In the genomic region with DNA sequence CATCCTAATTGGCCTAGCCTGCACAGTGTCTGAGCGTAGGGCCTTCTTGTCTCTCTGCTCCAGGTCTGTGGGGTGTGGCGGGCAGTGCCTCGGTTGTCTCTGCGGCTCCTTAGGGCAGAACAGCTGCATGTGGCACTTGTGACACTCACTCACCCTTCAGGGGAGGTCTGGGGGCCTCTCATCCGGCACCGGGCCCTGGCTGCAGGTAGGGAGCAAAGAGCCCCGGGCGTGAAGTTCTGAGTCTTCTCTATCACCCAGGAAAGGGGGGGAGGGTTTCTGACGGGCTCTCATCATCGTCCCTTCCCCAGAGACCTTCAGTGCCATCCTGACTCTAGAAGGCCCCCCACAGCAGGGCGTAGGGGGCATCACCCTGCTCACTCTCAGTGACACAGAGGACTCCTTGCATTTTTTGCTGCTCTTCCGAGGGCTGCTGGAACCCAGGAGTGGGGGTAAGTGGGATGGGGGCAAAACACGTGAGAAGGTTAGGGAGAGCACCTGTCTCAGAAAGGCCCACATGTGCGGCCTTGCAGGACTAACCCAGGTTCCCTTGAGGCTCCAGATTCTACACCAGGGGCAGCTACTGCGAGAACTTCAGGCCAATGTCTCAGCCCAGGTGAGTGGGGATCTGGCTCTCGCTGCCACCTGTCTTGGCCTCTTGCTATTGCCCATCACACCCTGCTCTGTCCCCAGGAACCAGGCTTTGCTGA, we compare ENCODE assay signal across 29 cellular contexts. TPM values are rescaled to one million over a fixed set of nuclear protein-coding genes. Genes with fewer than 3 reads are reported as not detected.
DNase-seq lines count a peak whose midpoint lies in the region; ATAC-seq, FAIRE-seq and TF ChIP-seq lines count a peak whose summit lies in the region.
"Had no signal": no experiment of that assay in that cellular context is flagged by ENCODE, and none has a peak within 500 bp of the region (broad histone marks: within the 10 kb centered on the region; RNA-seq: fewer than 3 reads in every experiment).

No MANE protein-coding gene starts in this region.

- TF ChIP-seq RAD21 in H1 (IDR thresholded peaks at IDR 0.05 in 1 of 2, conservative IDR thresholded peaks at IDR 0.05 in 1 of 2; ENCODE audit: low read depth in 2 of 2, low read length in 2 of 2) = no peak

- H3K36me3 ChIP-seq in HEK293 (ENCODE audit: control insufficient read depth in 2 of 2, insufficient read depth in 1 of 2, low read length in 2 of 2) (peaks cover 0 to 14% of the 10 kb centered on the region in 2 experiments; a peak in 1 of 3 replicates), H1 (ENCODE audit: control insufficient read depth in 2 of 4, insufficient read depth in 4 of 4, low read length in 3 of 4) (no peaks in the 10 kb centered on the region), neuronal stem cell (replicated peaks in 1 of 2; ENCODE audit: control insufficient read depth in 2 of 2, insufficient read depth in 2 of 2, low read length in 2 of 2) (no peaks in the 10 kb centered on the region), Caco-2 (ENCODE audit: control insufficient read depth, insufficient read depth, low read length) (peaks cover 1% of the 10 kb centered on the region; the same call in 1 of the 2 replicates)
- H3K36me3 ChIP-seq: BLaER1, SJCRH30 had no signal

- H3K18ac ChIP-seq in H1 (ENCODE audit: extremely low read depth, low read length) (peak overlapping the region; percentile 19; the same call in 1 of the 2 replicates), neuronal stem cell (ENCODE audit: low read length) (no peak overlapping the region)

- 90% methylated on average over 16 of the region's 16 CpGs; no CpG with 5 or more reads in 1 of the 2 experiments for WGBS in H1 (ENCODE audit: extremely low coverage in 1 of 2, insufficient coverage in 1 of 2, insufficient read length in 1 of 2, insufficient replicate concordance in 2 of 2, low coverage in 1 of 2, low lambda C conversion rate in 2 of 2, missing lambda C conversion rate in 1 of 2), 2 experiments
- no CpG with 5 or more reads among the region's 16 CpGs for WGBS in neuronal stem cell (ENCODE audit: extremely low coverage in 2 of 2, insufficient read length in 2 of 2, insufficient replicate concordance in 1 of 2), 2 donors

- no peak overlapping the region for H3K23ac ChIP-seq in H1 (ENCODE audit: insufficient read length)
- H3K23ac ChIP-seq in neuronal stem cell (ENCODE audit: low read depth, low read length, poor library complexity) = no peak overlapping the region

- H3K4me3 Mint-ChIP-seq in CD4-positive, alpha-beta T cell = peak overlapping the region; percentile 25
- H3K4me3 Mint-ChIP-seq in osteocyte (ENCODE audit: unreplicated experiment) (no peak overlapping the region), Caco-2 (ENCODE audit: unreplicated experiment) (no peak overlapping the region)

- H2BK20ac ChIP-seq in H1 (ENCODE audit: low read length) = no peak overlapping the region

- no TSS peak for BruUV-seq in Caco-2 (replicated peaks; lab: Mats Ljungman, UMichigan)

- H3K4me3 ChIP-seq in HEK293 (ENCODE audit: low read depth, low read length) (no peak overlapping the region), H1 (ENCODE audit: extremely low read depth in 1 of 4, insufficient read depth in 2 of 4, low read depth in 3 of 4, low read length in 4 of 4) (no peak overlapping the region), neuronal stem cell (ENCODE audit: low read length in 2 of 2) (no peak overlapping the region), Caco-2 (ENCODE audit: low read depth, low read length) (no peak overlapping the region)
- H3K4me3 ChIP-seq: GM12878, PC-9, SJCRH30 had no signal

- H3K9me3 Mint-ChIP-seq in CD4-positive, alpha-beta T cell = no peaks in the 10 kb centered on the region
- H3K9me3 Mint-ChIP-seq in osteocyte (ENCODE audit: unreplicated experiment) = no peaks in the 10 kb centered on the region
- no peaks in the 10 kb centered on the region for H3K9me3 Mint-ChIP-seq in Caco-2 (ENCODE audit: unreplicated experiment)

- peaks cover 74% of the 10 kb centered on the region for H3K27me3 Mint-ChIP-seq in CD4-positive, alpha-beta T cell
- H3K27me3 Mint-ChIP-seq in osteocyte (ENCODE audit: unreplicated experiment) = peaks cover 39% of the 10 kb centered on the region
- no peaks in the 10 kb centered on the region for H3K27me3 Mint-ChIP-seq in Caco-2 (ENCODE audit: insufficient read depth, unreplicated experiment)

- no peak for FAIRE-seq in H1 (lab: Jason Lieb, UNC)
- FAIRE-seq: A204.1, GM12878 had no signal

- no peak overlapping the region for H4K8ac ChIP-seq in H1 (ENCODE audit: extremely low read depth, insufficient read depth, low read length)
- H4K8ac ChIP-seq in neuronal stem cell (ENCODE audit: low read depth, low read length) = no peak overlapping the region

- no peak for ATAC-seq in CD4-positive, alpha-beta T cell (ENCODE audit: poor library complexity)
- no peak for ATAC-seq in HG02852 (IDR thresholded peaks at IDR 0.05; ENCODE audit: unreplicated experiment)
- ATAC-seq: SK-N-SH treated with all-trans-retinoic acid at 6 μM for 48 hours had no signal

- TF ChIP-seq CTCF in CD4-positive, alpha-beta T cell (IDR thresholded peaks at IDR 0.05) = no peak
- TF ChIP-seq CTCF in HEK293 (tag by site-specific recombination; IDR thresholded peaks at IDR 0.05) (no peak), H1 (IDR thresholded peaks at IDR 0.05; ENCODE audit: control extremely low read depth in 1 of 3, insufficient read depth in 1 of 3, low read depth in 1 of 3, low read length in 3 of 3) (no peak), osteocyte (IDR thresholded peaks at IDR 0.05) (no peak), Caco-2 (IDR thresholded peaks at IDR 0.05; ENCODE audit: insufficient read depth in 1 of 2, low read depth in 1 of 2, low read length in 1 of 2, severe bottlenecking in 1 of 2, unreplicated experiment in 1 of 2) (no peak)

- no peaks in the 10 kb centered on the region for H3K36me3 Mint-ChIP-seq in CD4-positive, alpha-beta T cell (ENCODE audit: low read depth)
- H3K36me3 Mint-ChIP-seq in osteocyte (ENCODE audit: unreplicated experiment) (no peaks in the 10 kb centered on the region), Caco-2 (ENCODE audit: insufficient read depth, unreplicated experiment) (no peaks in the 10 kb centered on the region)
- H3K36me3 Mint-ChIP-seq: CD4-positive, alpha-beta memory T cell had no signal

- TF ChIP-seq EP300 in H1 (IDR thresholded peaks at IDR 0.05; ENCODE audit: borderline replicate concordance in 1 of 2, low read depth in 2 of 2, low read length in 2 of 2) = no peak

- no peak overlapping the region for H2BK5ac ChIP-seq in H1 (ENCODE audit: low read depth, low read length)
- no peak overlapping the region for H2BK5ac ChIP-seq in neuronal stem cell (ENCODE audit: low read length)

- POLR2A ChIA-PET in CD4-positive, alpha-beta T cell (lab: Charles Lee) = no interaction called here
- POLR2A ChIA-PET in HEK293 (lab: Yijun Ruan, JAX) = no interaction called here
- POLR2A ChIA-PET in H1 (lab: Charles Lee; ENCODE audit: partially characterized antibody) = interaction anchor here (1.7 kb wide), 1 partner anchor 45 kb away, joined by 4 read pairs; a partner anchor contains a TSS
- POLR2A ChIA-PET in Caco-2 (lab: Charles Lee) = no interaction called here

- H4K91ac ChIP-seq in H1 (replicated peaks; ENCODE audit: insufficient read length, low read length) = no peak overlapping the region
- H4K91ac ChIP-seq in neuronal stem cell (ENCODE audit: low read depth, low read length, poor library complexity) = no peak overlapping the region

- H3K9me3 ChIP-seq in CD4-positive, alpha-beta T cell (ENCODE audit: control insufficient read depth, low read length) = no peaks in the 10 kb centered on the region
- no peaks in the 10 kb centered on the region for H3K9me3 ChIP-seq in HEK293 (ENCODE audit: control insufficient read depth, insufficient read depth, low read depth, low read length)
- H3K9me3 ChIP-seq in H1 (ENCODE audit: insufficient read depth in 2 of 2, low read depth in 1 of 2, low read length in 1 of 2) = no peaks in the 10 kb centered on the region
- no peaks in the 10 kb centered on the region for H3K9me3 ChIP-seq in neuronal stem cell (replicated peaks in 1 of 2; ENCODE audit: control insufficient read depth in 2 of 2, insufficient read depth in 1 of 2, low read depth in 1 of 2, low read length in 2 of 2)
- no peaks in the 10 kb centered on the region for H3K9me3 ChIP-seq in Caco-2
- H3K9me3 ChIP-seq: BLaER1, SJCRH30 had no signal

- H3K27me3 ChIP-seq in CD4-positive, alpha-beta T cell (ENCODE audit: control insufficient read depth, insufficient read depth, low read length) = peaks cover 57% of the 10 kb centered on the region
- H3K27me3 ChIP-seq in H1 (replicated peaks in 1 of 4; ENCODE audit: control insufficient read depth in 3 of 4, extremely low read depth in 1 of 4, insufficient read depth in 3 of 4, low read length in 3 of 4) (peaks cover 31 to 55% (median 49%) of the 10 kb centered on the region in 4 experiments), neuronal stem cell (ENCODE audit: control insufficient read depth in 3 of 3, insufficient read depth in 3 of 3, low read depth in 1 of 3, low read length in 3 of 3) (peaks cover 8 to 22% (median 18%) of the 10 kb centered on the region in 3 experiments), Caco-2 (replicated peaks; ENCODE audit: control insufficient read depth, insufficient read depth, low read length) (no peaks in the 10 kb centered on the region; the same call in 1 of the 2 replicates)
- H3K27me3 ChIP-seq: SJCRH30 had no signal

- H2BK120ac ChIP-seq in H1 (replicated peaks; ENCODE audit: low read depth, low read length) = no peak overlapping the region
- H2BK120ac ChIP-seq in neuronal stem cell (ENCODE audit: low read depth, low read length) = no peak overlapping the region

- H3K56ac ChIP-seq in H1 (replicated peaks; ENCODE audit: insufficient read length, low read depth, low read length) = no peak overlapping the region

- peaks cover 2 to 9% of the 10 kb centered on the region in 2 experiments for H4K20me1 ChIP-seq in H1 (replicated peaks in 1 of 2; ENCODE audit: control insufficient read depth in 1 of 2, insufficient read depth in 2 of 2, low read length in 2 of 2)

- no peak overlapping the region for H3K4ac ChIP-seq in H1 (replicated peaks; ENCODE audit: insufficient read length, low read depth, low read length)
- no peak overlapping the region for H3K4ac ChIP-seq in neuronal stem cell (ENCODE audit: low read length)

- H2BK15ac ChIP-seq in H1 (ENCODE audit: low read length) = 0 out of 2 replicates have a peak overlapping the region, but pooled peaks have one; percentile 46
- H2BK15ac ChIP-seq in neuronal stem cell (ENCODE audit: low read length) = no peak overlapping the region

- H3K79me1 ChIP-seq in H1 (ENCODE audit: low read depth, low read length) = no peaks in the 10 kb centered on the region
- H3K79me1 ChIP-seq in neuronal stem cell (ENCODE audit: low read depth, low read length) = no peaks in the 10 kb centered on the region

- no peaks in the 10 kb centered on the region for H3K4me1 ChIP-seq in HEK293 (ENCODE audit: control insufficient read depth, insufficient read depth, low read length)
- H3K4me1 ChIP-seq in H1 (replicated peaks in 1 of 4; ENCODE audit: control insufficient read depth in 3 of 4, insufficient read depth in 4 of 4, low read length in 3 of 4) = peaks cover 0 to 31% (median 22%) of the 10 kb centered on the region in 4 experiments; a peak in 6 of 7 replicates
- H3K4me1 ChIP-seq in neuronal stem cell (ENCODE audit: control insufficient read depth in 2 of 2, insufficient read depth in 1 of 2, low read depth in 1 of 2, low read length in 2 of 2) = peaks cover 24 to 29% of the 10 kb centered on the region in 2 donors
- peaks cover 21% of the 10 kb centered on the region for H3K4me1 ChIP-seq in Caco-2

- peaks cover 15% of the 10 kb centered on the region; the same call in 1 of the 2 replicates for H3K23me2 ChIP-seq in H1 (ENCODE audit: low read depth, low read length)

- no peak overlapping the region for H4K5ac ChIP-seq in H1 (ENCODE audit: insufficient read length, low read depth, low read length)

- no peak for TF ChIP-seq POLR2A in H1 (IDR thresholded peaks at IDR 0.05; ENCODE audit: control extremely low read depth in 1 of 2, low read depth in 2 of 2, low read length in 2 of 2)

- H3K79me2 ChIP-seq in H1 (ENCODE audit: control insufficient read depth in 1 of 2, insufficient read depth in 2 of 2, low read length in 2 of 2) = no peaks in the 10 kb centered on the region

- H3K4me2 ChIP-seq in H1 (ENCODE audit: insufficient read depth in 1 of 2, low read depth in 2 of 2, low read length in 2 of 2) (no peak overlapping the region; a peak in 1 of 4 replicates), neuronal stem cell (ENCODE audit: insufficient read depth, low read length, poor library complexity, severe bottlenecking) (no peak overlapping the region)
- H3K4me2 ChIP-seq: BLaER1, PC-9 had no signal

- no peak overlapping the region for H3K9ac ChIP-seq in H1 (replicated peaks in 1 of 4; ENCODE audit: extremely low read depth in 1 of 4, low read depth in 3 of 4, low read length in 3 of 4)
- peak overlapping the region; percentile 50 for H3K9ac ChIP-seq in neuronal stem cell (ENCODE audit: low read depth, low read length, poor library complexity)
- H3K9ac ChIP-seq: BLaER1 had no signal

- peaks cover 5% of the 10 kb centered on the region for H3K4me1 Mint-ChIP-seq in CD4-positive, alpha-beta T cell (ENCODE audit: low read depth)
- H3K4me1 Mint-ChIP-seq in osteocyte (ENCODE audit: unreplicated experiment) (peaks cover 12% of the 10 kb centered on the region), Caco-2 (ENCODE audit: low read depth, unreplicated experiment) (peaks cover 11% of the 10 kb centered on the region)

- no peak overlapping the region for H3K27ac ChIP-seq in CD4-positive, alpha-beta T cell (ENCODE audit: low read depth, low read length)
- H3K27ac ChIP-seq in HEK293 (ENCODE audit: extremely low read depth, low read depth, low read length) (no peak overlapping the region), H1 (ENCODE audit: low read depth, low read length) (no peak overlapping the region), neuronal stem cell (replicated peaks; ENCODE audit: low read length) (no peak overlapping the region)
- H3K27ac ChIP-seq: BLaER1, PC-9, SJCRH30 had no signal

- no peak overlapping the region for H3K27ac Mint-ChIP-seq in CD4-positive, alpha-beta T cell
- H3K27ac Mint-ChIP-seq in osteocyte (ENCODE audit: unreplicated experiment) = no peak overlapping the region
- H3K27ac Mint-ChIP-seq in Caco-2 (ENCODE audit: unreplicated experiment) = no peak overlapping the region
- H3K27ac Mint-ChIP-seq: CD4-positive, alpha-beta memory T cell had no signal

- H2AFZ ChIP-seq in H1 (ENCODE audit: low read length) (no peak overlapping the region), neuronal stem cell (ENCODE audit: low read length) (no peak overlapping the region)
- H2AFZ ChIP-seq: PC-9 had no signal

- CTCF ChIA-PET in CD4-positive, alpha-beta T cell (lab: Charles Lee) = no interaction called here
- CTCF ChIA-PET in HEK293 (lab: Yijun Ruan, JAX) (interaction anchor here (0.6 kb wide), 2 partner anchors 127 to 238 kb away, joined by 3 to 6 read pairs; no protein-coding TSS in a partner anchor), H1 (lab: Charles Lee; ENCODE audit: partially characterized antibody) (interaction anchor here (1.0 to 8.3 kb wide), 7 partner anchors 9 to 175 kb away, joined by 3 to 78 read pairs (median 5); no protein-coding TSS in a partner anchor), Caco-2 (lab: Charles Lee) (no interaction called here)

- H2BK12ac ChIP-seq in H1 (ENCODE audit: low read depth, low read length) (no peak overlapping the region), neuronal stem cell (ENCODE audit: low read length) (no peak overlapping the region)

- no peak overlapping the region for H3K14ac ChIP-seq in H1 (ENCODE audit: insufficient read length)
- peak overlapping the region; percentile 47 for H3K14ac ChIP-seq in neuronal stem cell (ENCODE audit: low read length)

- 0 out of 2 replicates have a peak overlapping the region, but pooled peaks have one; percentile 48 for H2AK5ac ChIP-seq in H1 (ENCODE audit: low read depth, low read length)
- peak overlapping the region; percentile 91 for H2AK5ac ChIP-seq in neuronal stem cell (ENCODE audit: low read depth, low read length)

- DNase-seq in CD4-positive, alpha-beta T cell = no peak
- no peak for DNase-seq in H1 (ENCODE audit: low read depth in 1 of 2, low spot score in 2 of 2)
- no peak for DNase-seq in neuronal stem cell (ENCODE audit: low spot score)
- no peak for DNase-seq in osteocyte (ENCODE audit: extremely low spot score, unreplicated experiment)
- DNase-seq in Caco-2 = no peak
- no peak for DNase-seq in C1 segment of cervical spinal cord (lab: John Stamatoyannopoulos, UW)
- DNase-seq: CD4-positive, alpha-beta memory T cell; COR-L47; DMS 273 treated with DMSO at 0.1 percent for 48 hours; DMS79; EL; GDM1; NCI-H1105; NCI-H146; NCI-H1930; NCI-H2107; NCI-H524; NCI-H82; PC-9; SJCRH30 had no signal

- intact Hi-C loops in CD4-positive, alpha-beta T cell (cut with DNase I, micrococcal nuclease) = no loop called here
- intact Hi-C loops in Caco-2 (cut with micrococcal nuclease; ENCODE audit: unreplicated experiment) = no loop called here

RNA-seq across cellular contexts. Expression of a gene that starts 2.6 kb away (rescaled TPM):
- total RNA-seq in CD4-positive, alpha-beta T cell = under 1 TPM in 1 of 2 experiments, not detected in 1; 0.22 TPM
- 0.63 and 0.86 TPM in 2 replicates for total RNA-seq in H1 (2021; fragmentation: NEBNext Ultra II Directional; extraction: Animal tissue kit (Norgen Biotek cat#: 25700))
- polyA plus RNA-seq in H1 (2011; rRNA removed) = 0.62 and 1.7 TPM in 2 replicates
- 1.4 TPM for polyA plus RNA-seq in H1 (2011; cell fraction: cytosol; rRNA removed)
- polyA plus RNA-seq in H1 (2011; cell fraction: nucleus; rRNA removed) = 10.3 TPM
- polyA plus RNA-seq in H1 (2012, experiment 1 of 2) = 0.52 to 1.4 TPM (median 0.80 TPM) in 4 replicates
- 0.98 TPM for polyA plus RNA-seq in H1 (2012, experiment 2 of 2)
- polyA plus RNA-seq in H1 (2013, experiment 1 of 2) = 0.28 TPM
- polyA plus RNA-seq in H1 (2013, experiment 2 of 2) = 0.35 TPM
- polyA minus RNA-seq in H1 (2011; rRNA and poly(A)+ RNA removed) = 0.15 and 0.22 TPM in 2 replicates
- 0.37 TPM for polyA minus RNA-seq in H1 (2011; cell fraction: cytosol; rRNA and poly(A)+ RNA removed)
- polyA minus RNA-seq in H1 (2011; cell fraction: nucleus; rRNA and poly(A)+ RNA removed) = 2.3 TPM
- 7.2 TPM for polyA plus RNA-seq in neuronal stem cell (2013, experiment 1 of 2)
- 7.1 TPM for polyA plus RNA-seq in neuronal stem cell (2013, experiment 2 of 2)
- 2.7 and 4.4 TPM in 2 replicates for total RNA-seq in osteocyte
- total RNA-seq in Caco-2 (2022) = 5.5 and 6.4 TPM in 2 replicates
- total RNA-seq: CD4-positive, alpha-beta memory T cell; GM12878; PC-9; RPMI7951 had no signal
- polyA plus RNA-seq: CD4-positive, alpha-beta memory T cell; GM12878 had no signal

RNA-seq across cellular contexts. Expression of a gene that starts 4.5 kb away (rescaled TPM):
- total RNA-seq in CD4-positive, alpha-beta T cell = not detected
- total RNA-seq in H1 (2021; fragmentation: NEBNext Ultra II Directional; extraction: Animal tissue kit (Norgen Biotek cat#: 25700)) = 0.40 and 1.2 TPM in 2 replicates
- 0.82 and 1.4 TPM in 2 replicates for polyA plus RNA-seq in H1 (2011; rRNA removed)
- polyA plus RNA-seq in H1 (2011; cell fraction: cytosol; rRNA removed) = 0.56 TPM
- 0.94 TPM for polyA plus RNA-seq in H1 (2011; cell fraction: nucleus; rRNA removed)
- 0.68 to 1.2 TPM (median 0.87 TPM) in 4 replicates for polyA plus RNA-seq in H1 (2012, experiment 1 of 2)
- polyA plus RNA-seq in H1 (2012, experiment 2 of 2) = 0.66 TPM
- polyA plus RNA-seq in H1 (2013, experiment 1 of 2) = 0.43 TPM
- 0.53 TPM for polyA plus RNA-seq in H1 (2013, experiment 2 of 2)
- polyA minus RNA-seq in H1 (2011; rRNA and poly(A)+ RNA removed) = 0.37 and 1.0 TPM in 2 replicates
- 1.2 TPM for polyA minus RNA-seq in H1 (2011; cell fraction: cytosol; rRNA and poly(A)+ RNA removed)
- 0.50 TPM for polyA minus RNA-seq in H1 (2011; cell fraction: nucleus; rRNA and poly(A)+ RNA removed)
- polyA plus RNA-seq in neuronal stem cell (2013, experiment 1 of 2) = 1.4 TPM
- 1.7 TPM for polyA plus RNA-seq in neuronal stem cell (2013, experiment 2 of 2)
- total RNA-seq in osteocyte = not detected in 2 replicates
- total RNA-seq in Caco-2 (2022) = 1.4 and 1.6 TPM in 2 replicates
- total RNA-seq: CD4-positive, alpha-beta memory T cell; GM12878; M059J; PC-9; RPMI7951 had no signal
- polyA plus RNA-seq: AG04450; CD4-positive, alpha-beta memory T cell; GM12878 had no signal

RNA-seq across cellular contexts. Expression of a gene that starts 21.0 kb away (rescaled TPM):
- total RNA-seq in CD4-positive, alpha-beta T cell = 10 to 100 TPM; 19.1 to 21.1 TPM
- total RNA-seq in H1 (2021; fragmentation: NEBNext Ultra II Directional; extraction: Animal tissue kit (Norgen Biotek cat#: 25700)) = 113 and 118 TPM in 2 replicates
- 253 and 335 TPM in 2 replicates for polyA plus RNA-seq in H1 (2011; rRNA removed)
- polyA plus RNA-seq in H1 (2011; cell fraction: cytosol; rRNA removed) = 372 TPM
- 132 TPM for polyA plus RNA-seq in H1 (2011; cell fraction: nucleus; rRNA removed)
- polyA plus RNA-seq in H1 (2012, experiment 1 of 2) = 156 to 183 TPM (median 164 TPM) in 4 replicates
- polyA plus RNA-seq in H1 (2012, experiment 2 of 2) = 190 TPM
- 109 TPM for polyA plus RNA-seq in H1 (2013, experiment 1 of 2)
- polyA plus RNA-seq in H1 (2013, experiment 2 of 2) = 115 TPM
- polyA minus RNA-seq in H1 (2011; rRNA and poly(A)+ RNA removed) = 65.8 and 81.4 TPM in 2 replicates
- polyA minus RNA-seq in H1 (2011; cell fraction: cytosol; rRNA and poly(A)+ RNA removed) = 55.6 TPM
- polyA minus RNA-seq in H1 (2011; cell fraction: nucleus; rRNA and poly(A)+ RNA removed) = 54.6 TPM
- polyA plus RNA-seq in neuronal stem cell (2013, experiment 1 of 2) = 80.4 TPM
- polyA plus RNA-seq in neuronal stem cell (2013, experiment 2 of 2) = 80.9 TPM
- total RNA-seq in osteocyte (56.4 and 57.7 TPM in 2 replicates), Caco-2 (2022) (96.4 and 101 TPM in 2 replicates)

RNA-seq across cellular contexts. Expression of a gene that starts 21.1 kb away (rescaled TPM):
- total RNA-seq in CD4-positive, alpha-beta T cell = 1 to 10 TPM; 3.2 to 3.5 TPM
- total RNA-seq in H1 (2021; fragmentation: NEBNext Ultra II Directional; extraction: Animal tissue kit (Norgen Biotek cat#: 25700)) = 11.8 and 13.7 TPM in 2 replicates
- polyA plus RNA-seq in H1 (2011; rRNA removed) = 16.1 and 20.7 TPM in 2 replicates
- 11.9 TPM for polyA plus RNA-seq in H1 (2011; cell fraction: cytosol; rRNA removed)
- 101 TPM for polyA plus RNA-seq in H1 (2011; cell fraction: nucleus; rRNA removed)
- 10.2 to 14.4 TPM (median 13.8 TPM) in 4 replicates for polyA plus RNA-seq in H1 (2012, experiment 1 of 2)
- polyA plus RNA-seq in H1 (2012, experiment 2 of 2) = 9.8 TPM
- 12.1 TPM for polyA plus RNA-seq in H1 (2013, experiment 1 of 2)
- 9.9 TPM for polyA plus RNA-seq in H1 (2013, experiment 2 of 2)
- polyA minus RNA-seq in H1 (2011; rRNA and poly(A)+ RNA removed) = 21.6 and 30.2 TPM in 2 replicates
- 10.0 TPM for polyA minus RNA-seq in H1 (2011; cell fraction: cytosol; rRNA and poly(A)+ RNA removed)
- polyA minus RNA-seq in H1 (2011; cell fraction: nucleus; rRNA and poly(A)+ RNA removed) = 57.3 TPM
- 18.1 TPM for polyA plus RNA-seq in neuronal stem cell (2013, experiment 1 of 2)
- 18.8 TPM for polyA plus RNA-seq in neuronal stem cell (2013, experiment 2 of 2)
- 9.4 and 9.7 TPM in 2 replicates for total RNA-seq in osteocyte
- total RNA-seq in Caco-2 (2022) = 23.0 and 28.6 TPM in 2 replicates

RNA-seq across cellular contexts. Expression of a gene that starts 45.1 kb away (rescaled TPM):
- total RNA-seq in CD4-positive, alpha-beta T cell = 10 to 100 TPM; 10.4 to 11.0 TPM
- total RNA-seq in H1 (2021; fragmentation: NEBNext Ultra II Directional; extraction: Animal tissue kit (Norgen Biotek cat#: 25700)) = 15.4 and 16.0 TPM in 2 replicates
- 21.9 and 35.3 TPM in 2 replicates for polyA plus RNA-seq in H1 (2011; rRNA removed)
- polyA plus RNA-seq in H1 (2011; cell fraction: cytosol; rRNA removed) = 27.7 TPM
- polyA plus RNA-seq in H1 (2011; cell fraction: nucleus; rRNA removed) = 29.2 TPM
- polyA plus RNA-seq in H1 (2012, experiment 1 of 2) = 10.0 to 18.5 TPM (median 15.4 TPM) in 4 replicates
- 12.7 TPM for polyA plus RNA-seq in H1 (2012, experiment 2 of 2)
- polyA plus RNA-seq in H1 (2013, experiment 1 of 2) = 9.2 TPM
- 8.7 TPM for polyA plus RNA-seq in H1 (2013, experiment 2 of 2)
- polyA minus RNA-seq in H1 (2011; rRNA and poly(A)+ RNA removed) = 8.8 and 13.9 TPM in 2 replicates
- polyA minus RNA-seq in H1 (2011; cell fraction: cytosol; rRNA and poly(A)+ RNA removed) = 7.0 TPM
- polyA minus RNA-seq in H1 (2011; cell fraction: nucleus; rRNA and poly(A)+ RNA removed) = 12.1 TPM
- polyA plus RNA-seq in neuronal stem cell (2013, experiment 1 of 2) = 16.7 TPM
- 15.7 TPM for polyA plus RNA-seq in neuronal stem cell (2013, experiment 2 of 2)
- total RNA-seq in osteocyte (10.1 and 11.3 TPM in 2 replicates), Caco-2 (2022) (6.1 and 6.7 TPM in 2 replicates)

Comparison
In these comparisons a context has a peak if more than half of its experiments do, and no peak if none do; other contexts are left out.
1. CTCF ChIA-PET loops: an anchor here in HEK293 (0.6 kb wide) and H1 (1.0 to 8.3 kb wide); none called in CD4-positive, alpha-beta T cell and Caco-2.